Comparison of ENCODE assay signal across 8 cellular contexts in the genomic region with DNA sequence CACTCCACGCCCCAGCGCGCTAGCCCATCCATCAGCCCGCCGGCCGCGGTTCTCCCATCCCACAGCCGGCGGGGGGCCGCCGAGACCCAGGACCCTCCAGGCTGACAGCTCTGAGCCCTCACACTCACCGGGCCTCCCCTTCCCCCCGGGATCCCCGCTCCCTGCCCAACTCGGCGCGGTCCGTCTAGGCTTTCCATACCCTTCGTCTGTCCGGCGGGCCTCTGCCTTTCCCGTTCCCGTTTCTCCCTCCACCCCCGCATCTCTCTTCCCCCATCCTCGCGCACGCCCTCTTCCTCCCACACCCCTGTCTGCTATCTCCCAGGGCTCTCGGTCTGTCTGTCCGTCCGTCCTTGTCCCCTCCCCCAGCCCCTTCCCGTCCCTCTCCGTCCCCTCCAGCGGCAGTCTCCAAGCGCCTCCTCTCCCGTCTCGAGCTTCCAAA. TPM values are rescaled to one million over a fixed set of nuclear protein-coding genes. Genes with fewer than 3 reads are reported as not detected.
DNase-seq lines count a peak whose midpoint lies in the region; ATAC-seq and TF ChIP-seq lines count a peak whose summit lies in the region.

No MANE protein-coding gene starts in this region.

- peaks cover 0 to 1% of the 10 kb centered on the region in 2 donors for H3K36me3 Mint-ChIP-seq in CD4-positive, alpha-beta memory T cell
- H3K36me3 Mint-ChIP-seq in activated T-helper 17 cell treated with anti-CD3 and anti-CD28 coated beads, Interleukin-2, amount 50 U/mL, for 72 hours (ENCODE audit: low read depth), result no peaks in the 10 kb centered on the region

- no peaks in the 10 kb centered on the region for H3K9me3 Mint-ChIP-seq in CD4-positive, alpha-beta memory T cell
- H3K9me3 Mint-ChIP-seq in activated T-helper 17 cell treated with anti-CD3 and anti-CD28 coated beads, Interleukin-2, amount 50 U/mL, for 72 hours, result no peaks in the 10 kb centered on the region

- intact Hi-C loops in CD4-positive, alpha-beta memory T cell (cut with micrococcal nuclease), result loop anchor here (1.0 to 10.0 kb wide), 2 partner anchors 250 to 456 kb away; partner anchors contain the start of genes ACIN1 and C14orf119

- H3K27me3 Mint-ChIP-seq in CD4-positive, alpha-beta memory T cell, result peaks cover 0 to 2% of the 10 kb centered on the region in 2 donors
- H3K27me3 Mint-ChIP-seq in activated T-helper 17 cell treated with anti-CD3 and anti-CD28 coated beads, Interleukin-2, amount 50 U/mL, for 72 hours, result no peaks in the 10 kb centered on the region

- peak overlapping the region; percentile 23 to 71 for H3K4me3 ChIP-seq in CD4-positive, alpha-beta memory T cell (ENCODE audit: low read length in 2 of 2)
- H3K4me3 ChIP-seq in epithelial cell of proximal tubule (ENCODE audit: low read depth, low read length) (peak overlapping the region; percentile 93), neutrophil (ENCODE audit: low read depth in 1 of 2, low read length in 1 of 2) (peak overlapping the region; percentile 88 to 96)

- H3K9me3 ChIP-seq in CD4-positive, alpha-beta memory T cell (ENCODE audit: control insufficient read depth in 1 of 2, low read length in 2 of 2), result no peaks in the 10 kb centered on the region
- no peaks in the 10 kb centered on the region for H3K9me3 ChIP-seq in neutrophil

- peak overlapping the region; percentile 39 for H3K27ac ChIP-seq in CD4-positive, alpha-beta memory T cell (ENCODE audit: low read depth, low read length)
- H3K27ac ChIP-seq in neutrophil, result peak overlapping the region; percentile 66

- no peak for TF ChIP-seq CTCF in epithelial cell of proximal tubule (conservative IDR thresholded peaks at IDR 0.05; ENCODE audit: low read depth, low read length)
- no peak for TF ChIP-seq CTCF in neutrophil (IDR thresholded peaks at IDR 0.05)

- DNase-seq in CD4-positive, alpha-beta memory T cell, result no peak
- peak; percentile 38 for DNase-seq in NCI-H510A (lab: John Stamatoyannopoulos, UW)
- no peak for DNase-seq in epithelial cell of proximal tubule (ENCODE audit: low read depth)
- DNase-seq in epidermal melanocyte (ENCODE audit: insufficient read length, low spot score), result no peak

- H3K27me3 ChIP-seq in CD4-positive, alpha-beta memory T cell (ENCODE audit: insufficient read depth, low read length), result no peaks in the 10 kb centered on the region
- H3K27me3 ChIP-seq in neutrophil, result no peaks in the 10 kb centered on the region

- CTCF ChIA-PET in CD4-positive, alpha-beta memory T cell (lab: Charles Lee; ENCODE audit: partially characterized antibody), result interaction anchor here (2.8 kb wide), 1 partner anchor 8 kb away, joined by 15 read pairs; no protein-coding TSS in a partner anchor

- peak overlapping the region in 2 of 8 donors; percentile 34 to 78 for H3K4me3 Mint-ChIP-seq in CD4-positive, alpha-beta memory T cell
- no peak overlapping the region for H3K4me3 Mint-ChIP-seq in activated T-helper 17 cell treated with anti-CD3 and anti-CD28 coated beads, Interleukin-2, amount 50 U/mL, for 72 hours

- ATAC-seq in activated T-helper 17 cell treated with anti-CD3 and anti-CD28 coated beads, Interleukin-2, amount 50 U/mL, for 72 hours (replicated peaks), result no peak
- ATAC-seq in HG02642 (IDR thresholded peaks at IDR 0.05; ENCODE audit: poor library complexity, unreplicated experiment) (no peak), HG03565 (IDR thresholded peaks at IDR 0.05; ENCODE audit: unreplicated experiment) (no peak)

- POLR2A ChIA-PET in CD4-positive, alpha-beta memory T cell (lab: Charles Lee; ENCODE audit: partially characterized antibody), result no interaction called here

- H3K4me1 Mint-ChIP-seq in CD4-positive, alpha-beta memory T cell, result peaks cover 4 to 19% (median 10%) of the 10 kb centered on the region in 4 donors
- peaks cover 10% of the 10 kb centered on the region for H3K4me1 Mint-ChIP-seq in activated T-helper 17 cell treated with anti-CD3 and anti-CD28 coated beads, Interleukin-2, amount 50 U/mL, for 72 hours

- H3K36me3 ChIP-seq in CD4-positive, alpha-beta memory T cell (ENCODE audit: insufficient read depth, low read length), result no peaks in the 10 kb centered on the region
- H3K36me3 ChIP-seq in neutrophil, result no peaks in the 10 kb centered on the region

- peaks cover 19% of the 10 kb centered on the region for H3K4me1 ChIP-seq in CD4-positive, alpha-beta memory T cell (ENCODE audit: insufficient read depth, low read length)
- H3K4me1 ChIP-seq in neutrophil (ENCODE audit: control insufficient read depth in 1 of 2, insufficient read depth in 1 of 2, low read depth in 1 of 2, low read length in 1 of 2), result peaks cover 28% of the 10 kb centered on the region in 2 experiments

- peak overlapping the region in 3 of 7 donors; percentile 66 to 80 (median 79) for H3K27ac Mint-ChIP-seq in CD4-positive, alpha-beta memory T cell
- H3K27ac Mint-ChIP-seq in activated T-helper 17 cell treated with anti-CD3 and anti-CD28 coated beads, Interleukin-2, amount 50 U/mL, for 72 hours, result no peak overlapping the region

RNA-seq across cellular contexts. Expression of gene ZFHX2, which starts 0.7 kb away (rescaled TPM):
- under 1 TPM; 0.35 to 0.36 TPM for total RNA-seq in CD4-positive, alpha-beta memory T cell
- not detected for polyA plus RNA-seq in CD4-positive, alpha-beta memory T cell
- total RNA-seq in epithelial cell of proximal tubule, result 0.58 and 0.81 TPM in 2 replicates
- total RNA-seq in activated T-helper 17 cell treated with anti-CD3 and anti-CD28 coated beads, Interleukin-2, amount 50 U/mL, for 72 hours, result 1 to 10 TPM; 2.1 to 2.3 TPM

RNA-seq across cellular contexts. Expression of gene THTPA, which starts 5.2 kb away (rescaled TPM):
- 10 to 100 TPM; 25.6 to 26.2 TPM for total RNA-seq in CD4-positive, alpha-beta memory T cell
- polyA plus RNA-seq in CD4-positive, alpha-beta memory T cell, result 10 to 100 TPM; 10.9 to 15.5 TPM
- 10.4 and 37.2 TPM in 2 replicates for total RNA-seq in epithelial cell of proximal tubule
- total RNA-seq in activated T-helper 17 cell treated with anti-CD3 and anti-CD28 coated beads, Interleukin-2, amount 50 U/mL, for 72 hours, result 1 to 10 TPM; 7.3 to 8.7 TPM

RNA-seq across cellular contexts. Expression of gene AP1G2, which starts 16.7 kb away (rescaled TPM):
- 100 to 1,000 TPM; 492 to 498 TPM for total RNA-seq in CD4-positive, alpha-beta memory T cell
- polyA plus RNA-seq in CD4-positive, alpha-beta memory T cell, result 100 to 1,000 TPM in 1 of 2 donors, 10 to 100 TPM in 1; 65.7 to 108 TPM
- 55.4 and 89.9 TPM in 2 replicates for total RNA-seq in epithelial cell of proximal tubule
- 100 to 1,000 TPM; 199 to 312 TPM for total RNA-seq in activated T-helper 17 cell treated with anti-CD3 and anti-CD28 coated beads, Interleukin-2, amount 50 U/mL, for 72 hours

RNA-seq across cellular contexts. Expression of gene JPH4, which starts 27.7 kb away (rescaled TPM):
- total RNA-seq in CD4-positive, alpha-beta memory T cell, result not detected
- polyA plus RNA-seq in CD4-positive, alpha-beta memory T cell, result under 1 TPM in 1 of 2 donors, not detected in 1; 0.08 TPM
- total RNA-seq in epithelial cell of proximal tubule, result 0.06 TPM in 1 of 2 replicates, not detected in the other
- total RNA-seq in activated T-helper 17 cell treated with anti-CD3 and anti-CD28 coated beads, Interleukin-2, amount 50 U/mL, for 72 hours, result not detected
